Comparison of ENCODE assay signal across 17 cellular contexts in genomic region chr11:108093128-108093904, GRCh38. TPM values are rescaled to one million over a fixed set of nuclear protein-coding genes. Genes with fewer than 3 reads are reported as not detected.
DNase-seq lines count a peak whose midpoint lies in the region; ATAC-seq, FAIRE-seq and TF ChIP-seq lines count a peak whose summit lies in the region.
"Had no signal": no experiment of that assay in that cellular context is flagged by ENCODE, and none has a peak within 500 bp of the region (broad histone marks: within the 10 kb centered on the region; RNA-seq: fewer than 3 reads in every experiment).

No MANE protein-coding gene starts in this region.

- H3K4me1 Mint-ChIP-seq in CD4-positive, CD25-positive, alpha-beta regulatory T cell: peaks cover 0 to 7% (median 2%) of the 10 kb centered on the region in 4 donors

- H3K36me3 ChIP-seq in CD4-positive, CD25-positive, alpha-beta regulatory T cell (ENCODE audit: control insufficient read depth, insufficient read depth, low read length): peaks cover 55% of the 10 kb centered on the region
- H3K36me3 ChIP-seq in K562 (ENCODE audit: control insufficient read depth, insufficient read depth, low read length): peaks cover 69% of the 10 kb centered on the region
- peaks cover 35% of the 10 kb centered on the region for H3K36me3 ChIP-seq in effector memory CD4-positive, alpha-beta T cell (ENCODE audit: control insufficient read depth, insufficient read depth, low read length)
- peaks cover 0 to 84% of the 10 kb centered on the region in 2 donors for H3K36me3 ChIP-seq in gastroesophageal sphincter

- FAIRE-seq in K562 (lab: Jason Lieb, UNC): no peak

- H3K27ac ChIP-seq in CD4-positive, CD25-positive, alpha-beta regulatory T cell (ENCODE audit: insufficient read depth, low read length, poor library complexity, severe bottlenecking): no peak overlapping the region
- H3K27ac ChIP-seq in K562 (ENCODE audit: extremely low read depth, low read depth, low read length) (no peak overlapping the region), gastroesophageal sphincter (no peak overlapping the region)
- H3K27ac ChIP-seq in effector memory CD4-positive, alpha-beta T cell (ENCODE audit: insufficient read depth, low read length, poor library complexity, severe bottlenecking): no peak overlapping the region
- H3K27ac ChIP-seq: right atrium auricular region had no signal

- CTCF ChIA-PET in K562 (lab: Yijun Ruan, JAX; ENCODE audit: low intra/inter-chr PET ratio): no interaction called here

- H2AFZ ChIP-seq in K562 (ENCODE audit: low read depth, low read length): no peak overlapping the region

- H3K4me1 ChIP-seq in CD4-positive, CD25-positive, alpha-beta regulatory T cell (ENCODE audit: control insufficient read depth, insufficient read depth, low read length, poor library complexity, severe bottlenecking): no peaks in the 10 kb centered on the region
- no peaks in the 10 kb centered on the region for H3K4me1 ChIP-seq in K562 (replicated peaks in 1 of 2; ENCODE audit: control insufficient read depth in 2 of 2, insufficient read depth in 2 of 2, low read length in 2 of 2)
- no peaks in the 10 kb centered on the region for H3K4me1 ChIP-seq in effector memory CD4-positive, alpha-beta T cell (ENCODE audit: control insufficient read depth, insufficient read depth, low read length, poor library complexity, severe bottlenecking)
- no peaks in the 10 kb centered on the region for H3K4me1 ChIP-seq in gastroesophageal sphincter
- H3K4me1 ChIP-seq: right atrium auricular region had no signal

- no peaks in the 10 kb centered on the region for H4K20me1 ChIP-seq in K562 (replicated peaks; ENCODE audit: control insufficient read depth, insufficient read depth, low read length)

- no peak overlapping the region for H3K4me3 ChIP-seq in CD4-positive, CD25-positive, alpha-beta regulatory T cell (ENCODE audit: low read depth, low read length)
- H3K4me3 ChIP-seq in K562 (no peak overlapping the region), gastroesophageal sphincter (no peak overlapping the region)
- no peak overlapping the region for H3K4me3 ChIP-seq in effector memory CD4-positive, alpha-beta T cell (ENCODE audit: insufficient read depth, low read depth, low read length, poor library complexity, severe bottlenecking)
- H3K4me3 ChIP-seq: right atrium auricular region had no signal

- H3K27ac Mint-ChIP-seq in CD4-positive, CD25-positive, alpha-beta regulatory T cell: peak overlapping the region in 2 of 3 donors; percentile 52 to 81
- H3K27ac Mint-ChIP-seq: T-helper 17 cell had no signal

- no peak overlapping the region for H3K4me3 Mint-ChIP-seq in CD4-positive, CD25-positive, alpha-beta regulatory T cell
- H3K4me3 Mint-ChIP-seq: T-helper 17 cell had no signal

- H3K9me3 ChIP-seq in CD4-positive, CD25-positive, alpha-beta regulatory T cell (ENCODE audit: control insufficient read depth in 2 of 2, low read length in 2 of 2): no peaks in the 10 kb centered on the region
- H3K9me3 ChIP-seq in K562 (replicated peaks; ENCODE audit: control insufficient read depth, insufficient read depth, low read depth, low read length) (no peaks in the 10 kb centered on the region), gastroesophageal sphincter (no peaks in the 10 kb centered on the region)
- no peaks in the 10 kb centered on the region for H3K9me3 ChIP-seq in effector memory CD4-positive, alpha-beta T cell (ENCODE audit: control insufficient read depth, low read length)
- H3K9me3 ChIP-seq: right atrium auricular region had no signal

- peaks cover 30% of the 10 kb centered on the region for H3K36me3 Mint-ChIP-seq in CD4-positive, CD25-positive, alpha-beta regulatory T cell

- no peak overlapping the region for H3K4me2 ChIP-seq in K562 (ENCODE audit: insufficient read depth, low read length)

- TF ChIP-seq CTCF in K562 (IDR thresholded peaks at IDR 0.05 in 2 of 3, conservative IDR thresholded peaks at IDR 0.05 in 1 of 3; ENCODE audit: insufficient read depth in 2 of 3, low read depth in 1 of 3, low read length in 3 of 3) (no peak), gastroesophageal sphincter (IDR thresholded peaks at IDR 0.05) (no peak)

- ATAC-seq in CD4-positive, CD25-positive, alpha-beta regulatory T cell (ENCODE audit: low read depth in 2 of 2): no peak
- ATAC-seq in K562 (no peak), left lobe of liver (peak; percentile 23), gastroesophageal sphincter (no peak)
- ATAC-seq: T-helper 17 cell had no signal

- TF ChIP-seq POLR2A in K562 (conservative IDR thresholded peaks at IDR 0.05) (no peak), gastroesophageal sphincter (IDR thresholded peaks at IDR 0.05) (no peak)

- no peaks in the 10 kb centered on the region for H3K27me3 ChIP-seq in CD4-positive, CD25-positive, alpha-beta regulatory T cell (ENCODE audit: control insufficient read depth, insufficient read depth, low read length)
- H3K27me3 ChIP-seq in K562 (ENCODE audit: control insufficient read depth in 2 of 2, insufficient read depth in 2 of 2, low read length in 2 of 2) (no peaks in the 10 kb centered on the region), gastroesophageal sphincter (no peaks in the 10 kb centered on the region)
- no peaks in the 10 kb centered on the region for H3K27me3 ChIP-seq in effector memory CD4-positive, alpha-beta T cell (replicated peaks; ENCODE audit: control insufficient read depth, insufficient read depth, low read length, poor library complexity, severe bottlenecking)
- H3K27me3 ChIP-seq: right atrium auricular region had no signal

- WGBS in K562 (ENCODE audit: insufficient coverage, low coverage, missing lambda C conversion rate): 88% methylated on average over 4 of the region's 4 CpGs
- 91 to 97% methylated on average over 4 of the region's 4 CpGs for WGBS in gastroesophageal sphincter (ENCODE audit: low coverage in 1 of 2), 2 donors

- no peak for TF ChIP-seq RAD21 in K562 (CRISPR knock-in tag; conservative IDR thresholded peaks at IDR 0.05 in 1 of 2, IDR thresholded peaks at IDR 0.05 in 1 of 2)

- intact Hi-C loops in K562 (cut with micrococcal nuclease): no loop called here

- no peaks in the 10 kb centered on the region for H3K79me2 ChIP-seq in K562 (ENCODE audit: control insufficient read depth, insufficient read depth, low read length)

- TF ChIP-seq EP300 in K562 (IDR thresholded peaks at IDR 0.05; ENCODE audit: low read length) (no peak), gastroesophageal sphincter (IDR thresholded peaks at IDR 0.05) (no peak)

- in situ Hi-C loops in K562 (cut with MboI): no loop called here

- H3K9ac ChIP-seq in K562 (ENCODE audit: insufficient read depth in 1 of 2, low read depth in 2 of 2, low read length in 2 of 2): no peak overlapping the region

- H3K9me3 Mint-ChIP-seq in CD4-positive, CD25-positive, alpha-beta regulatory T cell: no peaks in the 10 kb centered on the region

- no peaks in the 10 kb centered on the region for H3K9me1 ChIP-seq in K562 (ENCODE audit: control insufficient read depth, insufficient read depth, low read length)

- DNase-seq in CD4-positive, CD25-positive, alpha-beta regulatory T cell: no peak
- peak; percentile 24 for DNase-seq in LHCN-M2 (ENCODE audit: low read depth)
- DNase-seq in K562 (ENCODE audit: extremely low read depth in 1 of 4, low spot score in 3 of 4): no peak
- no peak for DNase-seq in left lobe of liver (ENCODE audit: low spot score)
- no peak for DNase-seq in effector memory CD4-positive, alpha-beta T cell
- no peak for DNase-seq in DMS79 (lab: John Stamatoyannopoulos, UW)
- DNase-seq: activated CD4-positive, CD25-positive, alpha-beta regulatory T cell treated with anti-CD3 and anti-CD28 coated beads, Interleukin-2, amount 50 U/mL, for 72 hours; activated naive CD4-positive, alpha-beta T cell treated with Interleukin-2 at 50 U/mL for 16 hours; C1 segment of cervical spinal cord; DND-41; GOT3; NCI-H2081 treated with DMSO at 0.1 percent for 48 hours; NCI-H748 treated with DMSO at 0.1 percent for 48 hours; stimulated activated CD4-positive, alpha-beta T cell treated with anti-CD3 and anti-CD28 coated beads, Interleukin-2, amount 100 ng/mL, for 24 hours; T-helper 17 cell had no signal

- POLR2A ChIA-PET in K562 (lab: Yijun Ruan, JAX): interaction anchor here (2.7 kb wide), 1 partner anchor 10 kb away, joined by 12 read pairs; no protein-coding TSS in a partner anchor

- no peaks in the 10 kb centered on the region for H3K27me3 Mint-ChIP-seq in CD4-positive, CD25-positive, alpha-beta regulatory T cell
- H3K27me3 Mint-ChIP-seq: T-helper 17 cell had no signal

- no TSS peak for BruUV-seq in K562 (replicated peaks; lab: Mats Ljungman, UMichigan)

TF ChIP-seq in K562, 482 proteins besides CTCF, POLR2A, EP300 and RAD21 (continues in another document):
- TF ChIP-seq NCOA4 (IDR thresholded peaks at IDR 0.05; ENCODE audit: partially characterized antibody): no peak
- TF ChIP-seq GTF2E2 (tag; IDR thresholded peaks at IDR 0.05): no peak
- no peak for TF ChIP-seq ZNF354B (CRISPR knock-in tag; IDR thresholded peaks at IDR 0.05)

RNA-seq across cellular contexts. Expression of gene ACAT1, which starts 28.1 kb away (rescaled TPM):
- total RNA-seq in CD4-positive, CD25-positive, alpha-beta regulatory T cell: 19.0 TPM
- 10 to 100 TPM; 35.2 to 52.6 (median 44.3) TPM for polyA plus RNA-seq in CD4-positive, CD25-positive, alpha-beta regulatory T cell
- total RNA-seq in LHCN-M2 (2014; rRNA removed): 183 and 196 TPM in 2 replicates
- 58.1 TPM for polyA plus RNA-seq in LHCN-M2 (2012)
- total RNA-seq in K562 (2011; cell fraction: chromatin; rRNA removed; ENCODE audit: low replicate concordance): 29.5 and 87.1 TPM in 2 replicates
- total RNA-seq in K562 (2011; cell fraction: nucleolus; rRNA removed): 20.7 and 21.3 TPM in 2 replicates
- 41.8 and 58.3 TPM in 2 replicates for total RNA-seq in K562 (2011; cell fraction: nucleoplasm; rRNA removed)
- 110 and 116 TPM in 2 replicates for total RNA-seq in K562 (2014; rRNA removed)
- 115 TPM in 2 replicates for total RNA-seq in K562 (2014; rRNA removed; fragmentation: Illumina TruSeq; extraction: Trizol)
- total RNA-seq in K562 (2015; rRNA removed; fragmentation: Illumina TruSeq; extraction: Trizol): 95.9 and 104 TPM in 2 replicates
- 65.1 and 80.2 TPM in 2 replicates for total RNA-seq in K562 (2021)
- polyA plus RNA-seq in K562 (2011; rRNA removed): 166 and 204 TPM in 2 replicates
- polyA plus RNA-seq in K562 (2011; cell fraction: cytosol; rRNA removed): 43.2 and 84.9 TPM in 2 replicates
- 21.0 and 44.9 TPM in 2 replicates for polyA plus RNA-seq in K562 (2011; cell fraction: nucleus; rRNA removed)
- 67.1 and 75.8 TPM in 2 replicates for polyA plus RNA-seq in K562 (2012)
- 95.4 and 102 TPM in 2 replicates for polyA plus RNA-seq in K562 (2014; fragmentation: Illumina TruSeq; extraction: Trizol)
- polyA plus RNA-seq in K562 (2014; fragmentation: Nextera tagmentation; extraction: Ambion mirVana): 100 to 1,000 TPM in 1 of 2 experiments, 10 to 100 TPM in 1; 74.0 to 100 TPM
- 118 and 140 TPM in 2 replicates for polyA plus RNA-seq in K562 (2014; rRNA removed)
- 147 and 169 TPM in 2 replicates for polyA minus RNA-seq in K562 (2011; rRNA and poly(A)+ RNA removed)
- 47.0 and 55.9 TPM in 2 replicates for polyA minus RNA-seq in K562 (2011; cell fraction: cytosol; rRNA and poly(A)+ RNA removed)
- 19.4 and 32.0 TPM in 2 replicates for polyA minus RNA-seq in K562 (2011; cell fraction: nucleus; rRNA and poly(A)+ RNA removed)
- total RNA-seq in left lobe of liver: 373 TPM
- total RNA-seq in gastroesophageal sphincter: 100 to 1,000 TPM; 171 to 345 (median 231) TPM
